ENCODE assay signal across 20 cellular contexts in genomic region chr10:102324061-102324460, GRCh38.
DNase-seq lines count a peak whose midpoint lies in the region; ATAC-seq, FAIRE-seq and TF ChIP-seq lines count a peak whose summit lies in the region.
"Had no signal": no experiment of that assay in that cellular context is flagged by ENCODE, and none has a peak within 500 bp of the region (broad histone marks: within the 10 kb centered on the region; RNA-seq: fewer than 3 reads in every experiment).

No MANE protein-coding gene starts in this region.

- TF ChIP-seq CTCF in astrocyte (IDR thresholded peaks at IDR 0.05; ENCODE audit: insufficient read depth, low read depth, low read length): no peak
- no peak for TF ChIP-seq CTCF in fibroblast of villous mesenchyme (IDR thresholded peaks at IDR 0.05; ENCODE audit: insufficient read depth, low read depth, low read length)
- TF ChIP-seq CTCF in gastrocnemius medialis (IDR thresholded peaks at IDR 0.05 in 4 of 5, conservative IDR thresholded peaks at IDR 0.05 in 1 of 5): no peak

- no peak overlapping the region for H3K4me2 ChIP-seq in astrocyte (ENCODE audit: low read length)

- no peaks in the 10 kb centered on the region for H3K27me3 Mint-ChIP-seq in astrocyte (ENCODE audit: low read depth, unreplicated experiment)
- H3K27me3 Mint-ChIP-seq: brain; dendritic cell treated with granulocyte-macrophage colony-stimulating factor and Interleukin-4, amounts not matched to agents 40 ng/mL and 50 ng/mL, for 4 days had no signal

- H3K9me3 Mint-ChIP-seq in astrocyte (ENCODE audit: unreplicated experiment): no peaks in the 10 kb centered on the region
- H3K9me3 Mint-ChIP-seq: activated naive CD4-positive, alpha-beta T cell treated with anti-CD3 and anti-CD28 coated beads, Interleukin-2, amount 50 U/mL, for 72 hours; activated T-helper 1 cell treated with anti-CD3 and anti-CD28 coated beads, Interleukin-12 subunit alpha, Interleukin-12 subunit beta, Interleukin-2, Interleukin-4 antibody, amounts not matched to agents 30 ng/mL and 10 ng/mL and 1 ng/mL, durations not matched to agents 14 hours and 24 hours and 36 hours; brain; dendritic cell treated with granulocyte-macrophage colony-stimulating factor and Interleukin-4, amounts not matched to agents 40 ng/mL and 50 ng/mL, for 4 days had no signal

- H3K27ac ChIP-seq in astrocyte (ENCODE audit: low read depth, low read length): no peak overlapping the region
- peak overlapping the region; percentile 67 to 92 (median 86) for H3K27ac ChIP-seq in gastrocnemius medialis
- H3K27ac ChIP-seq in effector memory CD4-positive, alpha-beta T cell (ENCODE audit: insufficient read depth, low read length, poor library complexity, severe bottlenecking): no peak overlapping the region
- H3K27ac ChIP-seq: BLaER1, lower lobe of right lung had no signal

- no peak for TF ChIP-seq POLR2A in gastrocnemius medialis (IDR thresholded peaks at IDR 0.05)

- intact Hi-C loops in gastrocnemius medialis (cut with DNase I; ENCODE audit: low total_unique reads): no loop called here

- peak in 1 of 2 donors; percentile 39 for ATAC-seq in gastrocnemius medialis
- ATAC-seq in GM21390 (IDR thresholded peaks at IDR 0.05; ENCODE audit: unreplicated experiment): no peak
- ATAC-seq: activated naive CD4-positive, alpha-beta T cell treated with anti-CD3 and anti-CD28 coated beads, Interleukin-2, amount 50 U/mL, for 72 hours; K562; lower lobe of right lung had no signal

- no peak overlapping the region for H2AFZ ChIP-seq in astrocyte (ENCODE audit: low read depth, low read length)

- peak overlapping the region; percentile 13 for H3K27ac Mint-ChIP-seq in astrocyte (ENCODE audit: unreplicated experiment)
- H3K27ac Mint-ChIP-seq: activated naive CD4-positive, alpha-beta T cell treated with anti-CD3 and anti-CD28 coated beads, Interleukin-2, amount 50 U/mL, for 72 hours; activated T-helper 1 cell treated with anti-CD3 and anti-CD28 coated beads, Interleukin-12 subunit alpha, Interleukin-12 subunit beta, Interleukin-2, Interleukin-4 antibody, amounts not matched to agents 30 ng/mL and 10 ng/mL and 1 ng/mL, durations not matched to agents 14 hours and 24 hours and 36 hours; dendritic cell treated with granulocyte-macrophage colony-stimulating factor and Interleukin-4, amounts not matched to agents 40 ng/mL and 50 ng/mL, for 4 days had no signal

- no peak overlapping the region for H3K9ac ChIP-seq in astrocyte (ENCODE audit: low read length)
- H3K9ac ChIP-seq: BLaER1 had no signal

- in situ Hi-C loops in gastrocnemius medialis (cut with MboI; ENCODE audit: low sequenced_read_pairs in 4 of 4): no loop called here

- no peak overlapping the region for H3K4me3 ChIP-seq in astrocyte (ENCODE audit: insufficient read depth, low read depth, low read length)
- no peak overlapping the region for H3K4me3 ChIP-seq in fibroblast of villous mesenchyme (ENCODE audit: low read depth, low read length)
- H3K4me3 ChIP-seq in gastrocnemius medialis: no peak overlapping the region
- no peak overlapping the region for H3K4me3 ChIP-seq in effector memory CD4-positive, alpha-beta T cell (ENCODE audit: insufficient read depth, low read depth, low read length, poor library complexity, severe bottlenecking)
- H3K4me3 ChIP-seq: BLaER1, K562, lower lobe of right lung had no signal

- H3K4me1 ChIP-seq in astrocyte (ENCODE audit: insufficient read depth, low read length): no peaks in the 10 kb centered on the region
- H3K4me1 ChIP-seq in gastrocnemius medialis: peaks cover 49 to 69% of the 10 kb centered on the region in 2 donors
- H3K4me1 ChIP-seq in effector memory CD4-positive, alpha-beta T cell (ENCODE audit: control insufficient read depth, insufficient read depth, low read length, poor library complexity, severe bottlenecking): peaks cover 6% of the 10 kb centered on the region

- H3K9me3 ChIP-seq in astrocyte (ENCODE audit: insufficient read depth, low read depth, low read length) (no peaks in the 10 kb centered on the region), gastrocnemius medialis (no peaks in the 10 kb centered on the region)
- no peaks in the 10 kb centered on the region for H3K9me3 ChIP-seq in effector memory CD4-positive, alpha-beta T cell (ENCODE audit: control insufficient read depth, low read length)
- H3K9me3 ChIP-seq: BLaER1, lower lobe of right lung had no signal

- H3K36me3 ChIP-seq in astrocyte (ENCODE audit: insufficient read depth, low read length): no peaks in the 10 kb centered on the region
- H3K36me3 ChIP-seq in gastrocnemius medialis: no peaks in the 10 kb centered on the region
- no peaks in the 10 kb centered on the region for H3K36me3 ChIP-seq in effector memory CD4-positive, alpha-beta T cell (ENCODE audit: control insufficient read depth, insufficient read depth, low read length)

- peaks cover 90% of the 10 kb centered on the region for H3K79me2 ChIP-seq in astrocyte (ENCODE audit: insufficient read depth, low read length)

- peaks cover 34% of the 10 kb centered on the region for H3K4me1 Mint-ChIP-seq in astrocyte (ENCODE audit: low read depth, unreplicated experiment)

- H4K20me1 ChIP-seq in astrocyte (ENCODE audit: insufficient read depth, low read length): peaks cover 83% of the 10 kb centered on the region

- H3K4me3 Mint-ChIP-seq in astrocyte (ENCODE audit: unreplicated experiment): peak overlapping the region; percentile 35
- H3K4me3 Mint-ChIP-seq: activated T-helper 1 cell treated with anti-CD3 and anti-CD28 coated beads, Interleukin-12 subunit alpha, Interleukin-12 subunit beta, Interleukin-2, Interleukin-4 antibody, amounts not matched to agents 30 ng/mL and 10 ng/mL and 1 ng/mL, durations not matched to agents 14 hours and 24 hours and 36 hours; dendritic cell treated with granulocyte-macrophage colony-stimulating factor and Interleukin-4, amounts not matched to agents 40 ng/mL and 50 ng/mL, for 4 days had no signal

- peak; percentile 77 for FAIRE-seq in astrocyte (lab: Jason Lieb, UNC)
- FAIRE-seq: K562 had no signal

- no peaks in the 10 kb centered on the region for H3K27me3 ChIP-seq in astrocyte (ENCODE audit: insufficient read depth, low read length)
- no peaks in the 10 kb centered on the region for H3K27me3 ChIP-seq in gastrocnemius medialis
- no peaks in the 10 kb centered on the region for H3K27me3 ChIP-seq in effector memory CD4-positive, alpha-beta T cell (replicated peaks; ENCODE audit: control insufficient read depth, insufficient read depth, low read length, poor library complexity, severe bottlenecking)

- peak; percentile 53 for DNase-seq in HCEC 1CT
- DNase-seq in astrocyte (ENCODE audit: low read depth): no peak
- peak; percentile 50 for DNase-seq in fibroblast of villous mesenchyme (ENCODE audit: low read depth)
- DNase-seq in gastrocnemius medialis: no peak
- no peak for DNase-seq in effector memory CD4-positive, alpha-beta T cell
- DNase-seq in GM19238 (ENCODE audit: insufficient read length, low spot score): no peak
- DNase-seq: activated CD4-positive, alpha-beta T cell treated with anti-CD3 and anti-CD28 coated beads for 48 hours; erythroblast; lower lobe of right lung; NCI-H1694; NCI-H748 treated with DMSO at 0.1 percent for 48 hours; SHP77 treated with DMSO at 0.1 percent for 48 hours; T-helper 1 cell had no signal

- peaks cover 5% of the 10 kb centered on the region for H3K36me3 Mint-ChIP-seq in astrocyte (ENCODE audit: low read depth, unreplicated experiment)
- H3K36me3 Mint-ChIP-seq: activated naive CD4-positive, alpha-beta T cell treated with anti-CD3 and anti-CD28 coated beads, Interleukin-2, amount 50 U/mL, for 72 hours had no signal

Comparison
In these comparisons a context has a peak if more than half of its experiments do, and no peak if none do; other contexts are left out.
1. DNase-seq: peak in HCEC 1CT (single experiment) and fibroblast of villous mesenchyme (single experiment); none in astrocyte (single experiment), gastrocnemius medialis (0 of 2), effector memory CD4-positive, alpha-beta T cell (0 of 3) and GM19238 (single experiment).
2. H3K27ac ChIP-seq: peak in gastrocnemius medialis (4 of 4); none in astrocyte (single experiment) and effector memory CD4-positive, alpha-beta T cell (single experiment).